8 cellular contexts compared by ENCODE assay signal in genomic region chr3:183265713-183266417, GRCh38.
A peak's percentile ranks its signal among the peaks of the same experiment; 100 is the strongest.
DNase-seq lines count a peak whose midpoint lies in the region; ATAC-seq lines count a peak whose summit lies in the region.

No MANE protein-coding gene starts in this region.

- no peak for ATAC-seq in HG02970 (IDR thresholded peaks at IDR 0.05; ENCODE audit: low FRiP score, unreplicated experiment)

- DNase-seq in NCI-H345 (lab: John Stamatoyannopoulos, UW) (peak; percentile 23), NCI-H345 treated with DMSO at 0.1 percent for 48 hours (lab: John Stamatoyannopoulos, UW; ENCODE audit: unreplicated experiment) (no peak), glomerular visceral epithelial cell (ENCODE audit: extremely low spot score) (peak; percentile 83), DMS114 treated with DMSO at 0.1 percent for 48 hours (lab: John Stamatoyannopoulos, UW; ENCODE audit: unreplicated experiment) (no peak), AG08396 (ENCODE audit: low spot score) (no peak)
- DNase-seq in activated CD4-positive, alpha-beta T cell treated with anti-CD3 and anti-CD28 coated beads, Interleukin-2, amount 50 U/mL, for 48 hours: peak; percentile 49 to 64
- peak; percentile 34 for DNase-seq in stimulated activated CD4-positive, alpha-beta T cell treated with anti-CD3 and anti-CD28 coated beads, Interleukin-4, amount 100 ng/mL, for 1 hour

Comparison
In these comparisons a context has a peak if more than half of its experiments do, and no peak if none do; other contexts are left out.
1. DNase-seq: peak in NCI-H345 (single experiment), activated CD4-positive, alpha-beta T cell treated with anti-CD3 and anti-CD28 coated beads, Interleukin-2, amount 50 U/mL, for 48 hours (2 of 2), glomerular visceral epithelial cell (single experiment) and stimulated activated CD4-positive, alpha-beta T cell treated with anti-CD3 and anti-CD28 coated beads, Interleukin-4, amount 100 ng/mL, for 1 hour (single experiment); none in NCI-H345 treated with DMSO at 0.1 percent for 48 hours (single experiment), DMS114 treated with DMSO at 0.1 percent for 48 hours (single experiment) and AG08396 (single experiment).